Comparison of ENCODE assay signal across 10 cellular contexts in the genomic region with DNA sequence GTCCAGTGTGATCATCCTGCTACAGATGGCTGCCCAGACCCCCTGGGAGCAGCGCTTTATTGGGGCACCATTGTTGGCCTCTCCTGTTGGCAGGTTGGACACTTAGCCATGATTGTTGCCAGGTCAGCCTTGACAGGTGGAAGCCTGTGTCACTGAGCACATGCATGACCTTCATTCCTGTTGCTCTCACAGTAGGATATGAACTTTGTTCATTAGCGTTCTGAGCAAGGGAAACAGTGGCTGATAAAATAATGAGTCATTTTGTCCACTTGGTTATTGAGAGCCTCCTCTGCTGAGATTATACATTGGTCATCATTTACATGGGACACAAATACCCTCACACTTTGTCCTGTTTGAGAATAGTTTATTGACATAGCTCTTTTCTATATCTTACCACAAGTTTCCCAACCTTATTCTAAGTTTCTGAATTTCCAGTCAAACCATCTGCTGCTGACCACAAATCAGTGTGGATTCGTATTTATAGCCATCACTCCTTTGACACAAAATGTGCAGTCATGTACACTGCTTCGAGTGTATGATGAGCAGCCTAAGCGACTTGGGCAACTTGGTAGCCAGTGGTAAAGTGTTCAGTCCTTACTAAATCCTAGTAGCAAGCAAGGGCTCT.
DNase-seq lines count a peak whose midpoint lies in the region; ATAC-seq, FAIRE-seq and TF ChIP-seq lines count a peak whose summit lies in the region.
"Had no signal": no experiment of that assay in that cellular context is flagged by ENCODE, and none has a peak within 500 bp of the region (broad histone marks: within the 10 kb centered on the region; RNA-seq: fewer than 3 reads in every experiment).

No MANE protein-coding gene starts in this region.

- no peak overlapping the region for H3K9ac ChIP-seq in liver (ENCODE audit: low read depth in 1 of 2, low read length in 2 of 2)

- POLR2A ChIA-PET in A549 (lab: Yijun Ruan, JAX) = no interaction called here

- FAIRE-seq in A549 (lab: Jason Lieb, UNC) = no peak

- TF ChIP-seq EP300 in A549 (IDR thresholded peaks at IDR 0.05) = no peak

- peak in 1 of 2 experiments; percentile 40; a peak in 2 of 6 replicates for ATAC-seq in A549
- no peak for ATAC-seq in HG03095 (IDR thresholded peaks at IDR 0.05; ENCODE audit: unreplicated experiment)

- no peak for TF ChIP-seq POLR2A in A549 (IDR thresholded peaks at IDR 0.05; ENCODE audit: low read length)

- H3K27me3 ChIP-seq in liver (ENCODE audit: control insufficient read depth in 4 of 4, insufficient read depth in 4 of 4, low read length in 3 of 4) = no peaks in the 10 kb centered on the region

- H3K4me2 ChIP-seq in A549 = peak overlapping the region; percentile 37; the same call in 2 of the 3 replicates

- H3K27ac ChIP-seq in A549 = no peak overlapping the region
- H3K27ac ChIP-seq in liver (ENCODE audit: low read depth in 1 of 2, low read length in 2 of 2) = peak overlapping the region; percentile 74 to 89
- H3K27ac ChIP-seq: left ventricle myocardium inferior had no signal

- CTCF ChIA-PET in A549 (lab: Yijun Ruan, JAX) = interaction anchor here (1.5 kb wide), 1 partner anchor 164 kb away, joined by 3 read pairs; no protein-coding TSS in a partner anchor

- peaks cover 9% of the 10 kb centered on the region for H3K4me1 ChIP-seq in A549
- H3K4me1 ChIP-seq in liver (ENCODE audit: control insufficient read depth in 4 of 4, insufficient read depth in 4 of 4, low read length in 3 of 4) = peaks cover 8 to 32% (median 14%) of the 10 kb centered on the region in 4 donors

- 71% methylated on average over 5 of the region's 5 CpGs for WGBS in A549 (ENCODE audit: missing lambda C conversion rate)
- WGBS in liver = 78% methylated on average over 5 of the region's 5 CpGs

- DNase-seq in A549 (ENCODE audit: low read depth in 1 of 2, low spot score in 1 of 2) (no peak), HT1080 (ENCODE audit: low read depth) (peak; percentile 59), cardiac fibroblast (ENCODE audit: low read depth in 2 of 2) (peak; percentile 56 to 65), NCI-H2171 treated with DMSO at 0.1 percent for 48 hours (lab: John Stamatoyannopoulos, UW) (no peak), GM19238 (ENCODE audit: insufficient read length, low spot score) (no peak), NCI-H2227 treated with DMSO at 0.1 percent for 48 hours (lab: John Stamatoyannopoulos, UW) (no peak)
- DNase-seq: left ventricle myocardium inferior, NCI-H446 had no signal

- H3K36me3 ChIP-seq in liver (ENCODE audit: control insufficient read depth in 4 of 4, insufficient read depth in 3 of 4, low read depth in 1 of 4, low read length in 3 of 4) = no peaks in the 10 kb centered on the region
- H3K36me3 ChIP-seq: left ventricle myocardium inferior had no signal

- H3K9me3 ChIP-seq in A549 = no peaks in the 10 kb centered on the region
- H3K9me3 ChIP-seq in liver (ENCODE audit: control insufficient read depth in 4 of 4, low read length in 3 of 4) = no peaks in the 10 kb centered on the region
- H3K9me3 ChIP-seq: left ventricle myocardium inferior had no signal

- no peak for TF ChIP-seq CTCF in A549 (IDR thresholded peaks at IDR 0.05)
- TF ChIP-seq CTCF in cardiac fibroblast (IDR thresholded peaks at IDR 0.05; ENCODE audit: low read depth, low read length) = no peak
- TF ChIP-seq CTCF in liver (IDR thresholded peaks at IDR 0.05; ENCODE audit: low read depth, low read length, missing input control) = no peak

- no peak for TF ChIP-seq RAD21 in A549 (conservative IDR thresholded peaks at IDR 0.05 in 1 of 2, IDR thresholded peaks at IDR 0.05 in 1 of 2)
- peak; percentile 49 to 66 for TF ChIP-seq RAD21 in liver (IDR thresholded peaks at IDR 0.05)

- H3K4me3 ChIP-seq in A549 (no peak overlapping the region), cardiac fibroblast (replicated peaks in 1 of 2; ENCODE audit: low read depth in 2 of 2, low read length in 2 of 2) (no peak overlapping the region), liver (ENCODE audit: low read depth in 1 of 3, low read length in 3 of 3) (no peak overlapping the region)
- H3K4me3 ChIP-seq: left ventricle myocardium inferior had no signal

TF ChIP-seq in A549, 52 proteins besides CTCF, POLR2A, EP300 and RAD21:
- TF ChIP-seq, protein P1, sequence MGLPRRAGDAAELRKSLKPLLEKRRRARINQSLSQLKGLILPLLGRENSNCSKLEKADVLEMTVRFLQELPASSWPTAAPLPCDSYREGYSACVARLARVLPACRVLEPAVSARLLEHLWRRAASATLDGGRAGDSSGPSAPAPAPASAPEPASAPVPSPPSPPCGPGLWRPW (IDR thresholded peaks at IDR 0.05) = no peak
- TF ChIP-seq, protein P2, sequence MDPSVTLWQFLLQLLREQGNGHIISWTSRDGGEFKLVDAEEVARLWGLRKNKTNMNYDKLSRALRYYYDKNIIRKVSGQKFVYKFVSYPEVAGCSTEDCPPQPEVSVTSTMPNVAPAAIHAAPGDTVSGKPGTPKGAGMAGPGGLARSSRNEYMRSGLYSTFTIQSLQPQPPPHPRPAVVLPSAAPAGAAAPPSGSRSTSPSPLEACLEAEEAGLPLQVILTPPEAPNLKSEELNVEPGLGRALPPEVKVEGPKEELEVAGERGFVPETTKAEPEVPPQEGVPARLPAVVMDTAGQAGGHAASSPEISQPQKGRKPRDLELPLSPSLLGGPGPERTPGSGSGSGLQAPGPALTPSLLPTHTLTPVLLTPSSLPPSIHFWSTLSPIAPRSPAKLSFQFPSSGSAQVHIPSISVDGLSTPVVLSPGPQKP (IDR thresholded peaks at IDR 0.05; ENCODE audit: low read depth, low read length) = no peak
- no peak for TF ChIP-seq HDAC2 (IDR thresholded peaks at IDR 0.05)
- no peak for TF ChIP-seq JUNB (IDR thresholded peaks at IDR 0.05)
- TF ChIP-seq, protein P3, sequence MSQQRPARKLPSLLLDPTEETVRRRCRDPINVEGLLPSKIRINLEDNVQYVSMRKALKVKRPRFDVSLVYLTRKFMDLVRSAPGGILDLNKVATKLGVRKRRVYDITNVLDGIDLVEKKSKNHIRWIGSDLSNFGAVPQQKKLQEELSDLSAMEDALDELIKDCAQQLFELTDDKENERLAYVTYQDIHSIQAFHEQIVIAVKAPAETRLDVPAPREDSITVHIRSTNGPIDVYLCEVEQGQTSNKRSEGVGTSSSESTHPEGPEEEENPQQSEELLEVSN (IDR thresholded peaks at IDR 0.05; ENCODE audit: borderline replicate concordance, low read depth) = no peak
- no peak for TF ChIP-seq GATA3 (IDR thresholded peaks at IDR 0.05; ENCODE audit: borderline replicate concordance)
- TF ChIP-seq ZSCAN20 (CRISPR knock-in tag; IDR thresholded peaks at IDR 0.05) = no peak
- no peak for TF ChIP-seq RARB (CRISPR knock-in tag; IDR thresholded peaks at IDR 0.05)
- TF ChIP-seq SREBF2 (IDR thresholded peaks at IDR 0.05) = no peak
- no peak for TF ChIP-seq PHF8 (IDR thresholded peaks at IDR 0.05; ENCODE audit: borderline replicate concordance, low read depth)
TF ChIP-seq in A549: peak in this region for 0.

TF ChIP-seq in liver, 16 proteins besides CTCF, POLR2A, EP300 and RAD21 (continues in another document):
- TF ChIP-seq GABPA (IDR thresholded peaks at IDR 0.05 in 1 of 2, conservative IDR thresholded peaks at IDR 0.05 in 1 of 2) (peak in 1 of 2 donors; percentile 44), FOXA2 (IDR thresholded peaks at IDR 0.05) (peak; percentile 91), YY1 (IDR thresholded peaks at IDR 0.05) (peak; percentile 91), SP1 (IDR thresholded peaks at IDR 0.05) (peak; percentile 84), EGR1 (IDR thresholded peaks at IDR 0.05; ENCODE audit: low read depth in 2 of 2) (peak in 1 of 2 donors; percentile 97), FOXA1 (IDR thresholded peaks at IDR 0.05) (peak; percentile 90)
- TF ChIP-seq, protein P4, sequence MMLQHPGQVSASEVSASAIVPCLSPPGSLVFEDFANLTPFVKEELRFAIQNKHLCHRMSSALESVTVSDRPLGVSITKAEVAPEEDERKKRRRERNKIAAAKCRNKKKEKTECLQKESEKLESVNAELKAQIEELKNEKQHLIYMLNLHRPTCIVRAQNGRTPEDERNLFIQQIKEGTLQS (IDR thresholded peaks at IDR 0.05) = peak; percentile 98
- TF ChIP-seq, protein P5, sequence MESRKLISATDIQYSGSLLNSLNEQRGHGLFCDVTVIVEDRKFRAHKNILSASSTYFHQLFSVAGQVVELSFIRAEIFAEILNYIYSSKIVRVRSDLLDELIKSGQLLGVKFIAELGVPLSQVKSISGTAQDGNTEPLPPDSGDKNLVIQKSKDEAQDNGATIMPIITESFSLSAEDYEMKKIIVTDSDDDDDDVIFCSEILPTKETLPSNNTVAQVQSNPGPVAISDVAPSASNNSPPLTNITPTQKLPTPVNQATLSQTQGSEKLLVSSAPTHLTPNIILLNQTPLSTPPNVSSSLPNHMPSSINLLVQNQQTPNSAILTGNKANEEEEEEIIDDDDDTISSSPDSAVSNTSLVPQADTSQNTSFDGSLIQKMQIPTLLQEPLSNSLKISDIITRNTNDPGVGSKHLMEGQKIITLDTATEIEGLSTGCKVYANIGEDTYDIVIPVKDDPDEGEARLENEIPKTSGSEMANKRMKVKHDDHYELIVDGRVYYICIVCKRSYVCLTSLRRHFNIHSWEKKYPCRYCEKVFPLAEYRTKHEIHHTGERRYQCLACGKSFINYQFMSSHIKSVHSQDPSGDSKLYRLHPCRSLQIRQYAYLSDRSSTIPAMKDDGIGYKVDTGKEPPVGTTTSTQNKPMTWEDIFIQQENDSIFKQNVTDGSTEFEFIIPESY (IDR thresholded peaks at IDR 0.05) = peak; percentile 92

Comparison
In these comparisons a context has a peak if more than half of its experiments do, and no peak if none do; other contexts are left out.
1. DNase-seq: peak in HT1080 (single experiment) and cardiac fibroblast (2 of 2); none in A549 (0 of 2), NCI-H2171 treated with DMSO at 0.1 percent for 48 hours (single experiment), GM19238 (single experiment) and NCI-H2227 treated with DMSO at 0.1 percent for 48 hours (single experiment).
2. H3K27ac ChIP-seq: peak in liver (2 of 2); none in A549 (0 of 2).